Comparison of ENCODE assay signal across 20 cellular contexts in genomic region chr1:165960136-165960535, GRCh38.
"Had no signal": no experiment of that assay in that cellular context is flagged by ENCODE, and none has a peak within 500 bp of the region (broad histone marks: within the 10 kb centered on the region; RNA-seq: fewer than 3 reads in every experiment).

No MANE protein-coding gene starts in this region.

- H3K4me1 ChIP-seq: body of pancreas, gastrocnemius medialis, transverse colon, uterus had no signal

- H3K4me3 ChIP-seq: body of pancreas, cardiac muscle cell, gastrocnemius medialis, transverse colon, uterus had no signal

- DNase-seq: activated CD4-positive, alpha-beta T cell treated with anti-CD3 and anti-CD28 coated beads for 4 hours; activated CD4-positive, alpha-beta T cell treated with anti-CD3 and anti-CD28 coated beads, Interleukin-2, amount 50 U/mL, for 48 hours; activated CD4-positive, CD25-positive, alpha-beta regulatory T cell; activated CD8-positive, alpha-beta memory T cell treated with anti-CD3 and anti-CD28 coated beads, Interleukin-2, amount 50 U/mL, for 48 hours; activated naive CD4-positive, alpha-beta T cell; activated T-cell treated with anti-CD3 and anti-CD28 coated beads, Interleukin-2, amount 50 U/mL, for 4 hours; amniotic stem cell; body of pancreas; effector CD4-positive, alpha-beta T cell; gastrocnemius medialis; left ventricle myocardium superior; midbrain; natural killer cell; retina; stimulated activated CD4-positive, alpha-beta T cell treated with anti-CD3 and anti-CD28 coated beads, Interleukin-4, amount 100 ng/mL, for 4 hours; substantia nigra; T1000; transverse colon; uterus had no signal

- H3K36me3 ChIP-seq: cardiac muscle cell, gastrocnemius medialis, transverse colon, uterus had no signal

- H3K9me3 ChIP-seq: body of pancreas, gastrocnemius medialis, transverse colon, uterus had no signal

- ATAC-seq: activated T-cell treated with anti-CD3 and anti-CD28 coated beads, Interleukin-2, amount 50 U/mL, for 4 hours; body of pancreas; gastrocnemius medialis; left ventricle myocardium superior; natural killer cell had no signal

- H3K27me3 ChIP-seq: body of pancreas, gastrocnemius medialis, transverse colon, uterus had no signal
